ENCODE assay signal across 20 cellular contexts in the genomic region with DNA sequence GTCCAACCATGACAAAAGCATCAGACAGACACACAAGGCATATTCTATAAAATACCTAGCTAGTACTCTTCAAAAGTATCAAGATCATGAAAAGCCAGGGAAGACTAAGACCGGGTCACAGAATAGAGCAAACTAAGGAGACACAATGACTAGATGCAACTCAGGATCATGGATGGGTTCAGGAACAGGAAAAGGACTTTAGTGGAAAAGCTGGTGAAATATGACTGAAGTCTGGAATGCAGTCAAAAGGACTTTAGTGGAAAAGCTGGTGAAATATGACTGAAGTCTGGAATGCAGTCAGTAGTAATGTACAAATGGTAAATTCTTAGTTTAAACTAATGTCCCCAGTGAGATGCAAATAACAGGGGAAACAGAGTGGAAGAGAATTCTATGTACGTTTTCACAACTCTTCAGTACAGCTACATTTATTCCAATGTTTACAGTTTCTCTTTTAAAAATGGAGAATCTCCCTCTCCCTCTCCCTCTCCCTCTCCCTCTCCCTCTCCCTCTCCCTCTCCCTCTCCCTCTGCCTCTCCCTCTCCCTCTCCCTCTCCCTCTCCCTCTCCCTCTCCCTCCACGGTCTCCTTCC. TPM values are rescaled to one million over a fixed set of nuclear protein-coding genes. Genes with fewer than 3 reads are reported as not detected.
A peak's percentile ranks its signal among the peaks of the same experiment; 100 is the strongest.
DNase-seq lines count a peak whose midpoint lies in the region; ATAC-seq, FAIRE-seq and TF ChIP-seq lines count a peak whose summit lies in the region.
"Had no signal": no experiment of that assay in that cellular context is flagged by ENCODE, and none has a peak within 500 bp of the region (broad histone marks: within the 10 kb centered on the region; RNA-seq: fewer than 3 reads in every experiment).

No MANE protein-coding gene starts in this region.

- H3K4me1 ChIP-seq in HepG2 (ENCODE audit: insufficient read depth, low read length): peaks cover 10% of the 10 kb centered on the region; the same call in 1 of the 2 replicates
- H3K4me1 ChIP-seq in right lobe of liver: peaks cover 0 to 7% (median 0%) of the 10 kb centered on the region in 4 donors
- H3K4me1 ChIP-seq in gastroesophageal sphincter: peaks cover 5 to 34% (median 6%) of the 10 kb centered on the region in 3 donors

- no peak overlapping the region for H3K9ac ChIP-seq in HepG2 (ENCODE audit: insufficient read depth, low read depth, low read length)
- H3K9ac ChIP-seq: GM23248 had no signal

- H3K36me3 Mint-ChIP-seq in progenitor cell of endocrine pancreas (ENCODE audit: insufficient read depth): peaks cover 43% of the 10 kb centered on the region
- H3K36me3 Mint-ChIP-seq in activated T-helper 1 cell treated with anti-CD3 and anti-CD28 coated beads, Interleukin-12 subunit alpha, Interleukin-12 subunit beta, Interleukin-2, Interleukin-4 antibody, amounts not matched to agents 30 ng/mL and 10 ng/mL and 1 ng/mL, durations not matched to agents 14 hours and 24 hours and 36 hours (ENCODE audit: low read depth): peaks cover 33% of the 10 kb centered on the region

- BruUV-seq in HepG2 (replicated peaks; lab: Mats Ljungman, UMichigan): no TSS peak

- H3K4me1 Mint-ChIP-seq in progenitor cell of endocrine pancreas (ENCODE audit: low read depth): peaks cover 14% of the 10 kb centered on the region
- H3K4me1 Mint-ChIP-seq in activated T-helper 1 cell treated with anti-CD3 and anti-CD28 coated beads, Interleukin-12 subunit alpha, Interleukin-12 subunit beta, Interleukin-2, Interleukin-4 antibody, amounts not matched to agents 30 ng/mL and 10 ng/mL and 1 ng/mL, durations not matched to agents 14 hours and 24 hours and 36 hours (ENCODE audit: low read depth): peaks cover 9% of the 10 kb centered on the region

- H3K79me2 ChIP-seq in HepG2 (ENCODE audit: insufficient read depth, low read length): peaks cover 14% of the 10 kb centered on the region

- in situ Hi-C loops in HepG2 (cut with HindIII; ENCODE audit: extremely low pct_ligation_motif_present, low pct_unique_long_range_greater_than_20kb): no loop called here

- no peak for TF ChIP-seq EP300 in HepG2 (IDR thresholded peaks at IDR 0.05; ENCODE audit: low read depth in 2 of 2, low read length in 2 of 2)
- no peak for TF ChIP-seq EP300 in HepG2 (CRISPR knock-in tag; IDR thresholded peaks at IDR 0.05; ENCODE audit: borderline replicate concordance)
- TF ChIP-seq EP300 in gastroesophageal sphincter (IDR thresholded peaks at IDR 0.05): no peak

- H3K27ac Mint-ChIP-seq in progenitor cell of endocrine pancreas: peak overlapping the region; percentile 81
- H3K27ac Mint-ChIP-seq in activated T-helper 1 cell treated with anti-CD3 and anti-CD28 coated beads, Interleukin-12 subunit alpha, Interleukin-12 subunit beta, Interleukin-2, Interleukin-4 antibody, amounts not matched to agents 30 ng/mL and 10 ng/mL and 1 ng/mL, durations not matched to agents 14 hours and 24 hours and 36 hours: no peak overlapping the region
- H3K27ac Mint-ChIP-seq: CD4-positive, CD25-positive, alpha-beta regulatory T cell had no signal

- peaks cover 17% of the 10 kb centered on the region for H3K9me3 Mint-ChIP-seq in progenitor cell of endocrine pancreas (ENCODE audit: low read depth)
- H3K9me3 Mint-ChIP-seq in activated T-helper 1 cell treated with anti-CD3 and anti-CD28 coated beads, Interleukin-12 subunit alpha, Interleukin-12 subunit beta, Interleukin-2, Interleukin-4 antibody, amounts not matched to agents 30 ng/mL and 10 ng/mL and 1 ng/mL, durations not matched to agents 14 hours and 24 hours and 36 hours: peaks cover 10% of the 10 kb centered on the region

- peaks cover 13 to 48% of the 10 kb centered on the region in 2 experiments for H3K36me3 ChIP-seq in HepG2 (replicated peaks in 1 of 2; ENCODE audit: control insufficient read depth in 1 of 2, insufficient read depth in 2 of 2, low read length in 2 of 2)
- H3K36me3 ChIP-seq in right lobe of liver: peaks cover 0 to 5% (median 0%) of the 10 kb centered on the region in 4 donors
- no peaks in the 10 kb centered on the region for H3K36me3 ChIP-seq in gastroesophageal sphincter
- H3K36me3 ChIP-seq: BE2C, HAP-1 had no signal

- no peak for TF ChIP-seq RAD21 in HepG2 (CRISPR knock-in tag; IDR thresholded peaks at IDR 0.05)

- H3K9me3 ChIP-seq in HepG2 (ENCODE audit: low read length) (no peaks in the 10 kb centered on the region), right lobe of liver (no peaks in the 10 kb centered on the region), gastroesophageal sphincter (no peaks in the 10 kb centered on the region)
- H3K9me3 ChIP-seq: BE2C, HAP-1, SJSA1 had no signal

- CTCF ChIA-PET in HepG2 (lab: Yijun Ruan, JAX; ENCODE audit: low intra/inter-chr PET ratio, low total read pairs): no interaction called here

- H3K27me3 Mint-ChIP-seq in progenitor cell of endocrine pancreas: no peaks in the 10 kb centered on the region
- H3K27me3 Mint-ChIP-seq in activated T-helper 1 cell treated with anti-CD3 and anti-CD28 coated beads, Interleukin-12 subunit alpha, Interleukin-12 subunit beta, Interleukin-2, Interleukin-4 antibody, amounts not matched to agents 30 ng/mL and 10 ng/mL and 1 ng/mL, durations not matched to agents 14 hours and 24 hours and 36 hours (ENCODE audit: insufficient read depth): no peaks in the 10 kb centered on the region
- H3K27me3 Mint-ChIP-seq: CD4-positive, CD25-positive, alpha-beta regulatory T cell had no signal

- TF ChIP-seq CTCF in HepG2 (CRISPR knock-in tag; IDR thresholded peaks at IDR 0.05): no peak
- no peak for TF ChIP-seq CTCF in right lobe of liver (IDR thresholded peaks at IDR 0.05)
- no peak for TF ChIP-seq CTCF in gastroesophageal sphincter (IDR thresholded peaks at IDR 0.05)
- TF ChIP-seq CTCF in progenitor cell of endocrine pancreas (IDR thresholded peaks at IDR 0.05; ENCODE audit: unreplicated experiment): no peak
- TF ChIP-seq CTCF in lower leg skin (IDR thresholded peaks at IDR 0.05): no peak

- no peak overlapping the region for H3K4me3 Mint-ChIP-seq in progenitor cell of endocrine pancreas (ENCODE audit: low read depth)
- H3K4me3 Mint-ChIP-seq in activated T-helper 1 cell treated with anti-CD3 and anti-CD28 coated beads, Interleukin-12 subunit alpha, Interleukin-12 subunit beta, Interleukin-2, Interleukin-4 antibody, amounts not matched to agents 30 ng/mL and 10 ng/mL and 1 ng/mL, durations not matched to agents 14 hours and 24 hours and 36 hours: no peak overlapping the region
- H3K4me3 Mint-ChIP-seq: CD4-positive, CD25-positive, alpha-beta regulatory T cell had no signal

- H3K27me3 ChIP-seq in HepG2 (ENCODE audit: control insufficient read depth in 1 of 2, insufficient read depth in 2 of 2, low read length in 2 of 2): no peaks in the 10 kb centered on the region
- no peaks in the 10 kb centered on the region for H3K27me3 ChIP-seq in right lobe of liver
- no peaks in the 10 kb centered on the region for H3K27me3 ChIP-seq in gastroesophageal sphincter
- H3K27me3 ChIP-seq: BE2C, SJSA1 had no signal

- TF ChIP-seq POLR2A in HepG2 (IDR thresholded peaks at IDR 0.05; ENCODE audit: insufficient read depth in 1 of 2, low read depth in 2 of 2, low read length in 2 of 2): no peak
- TF ChIP-seq POLR2A in right lobe of liver (IDR thresholded peaks at IDR 0.05): no peak
- TF ChIP-seq POLR2A in gastroesophageal sphincter (IDR thresholded peaks at IDR 0.05): no peak
- TF ChIP-seq POLR2A in lower leg skin (IDR thresholded peaks at IDR 0.05): no peak

- no peak overlapping the region for H3K4me2 ChIP-seq in HepG2 (ENCODE audit: low read depth, low read length)

- 85% methylated on average over 3 of the region's 3 CpGs for WGBS in HepG2 (ENCODE audit: low lambda C conversion rate)
- WGBS in right lobe of liver (ENCODE audit: insufficient coverage, low coverage, low lambda C conversion rate, missing lambda C conversion rate): 75% methylated on average over 3 of the region's 3 CpGs
- 43 to 90% methylated on average over 2 of the region's 3 CpGs for WGBS in gastroesophageal sphincter (ENCODE audit: low coverage in 1 of 2), 2 donors
- WGBS in lower leg skin, 2 donors: 67 to 72% methylated on average over 2 to 3 of the region's 3 CpGs

- intact Hi-C loops in HepG2 (cut with micrococcal nuclease; ENCODE audit: unreplicated experiment) (no loop called here), right lobe of liver (cut with DNase I) (no loop called here), lower leg skin (cut with DNase I; ENCODE audit: low total_unique reads) (no loop called here)
- intact Hi-C loops in activated T-helper 1 cell treated with anti-CD3 and anti-CD28 coated beads, Interleukin-12 subunit alpha, Interleukin-12 subunit beta, Interleukin-2, Interleukin-4 antibody, amounts not matched to agents 30 ng/mL and 10 ng/mL and 1 ng/mL, durations not matched to agents 14 hours and 24 hours and 36 hours (cut with micrococcal nuclease): no loop called here

- H2AFZ ChIP-seq in HepG2 (ENCODE audit: low read length): no peak overlapping the region
- H2AFZ ChIP-seq: GM23248 had no signal

- H3K4me3 ChIP-seq in HepG2 (replicated peaks in 1 of 3; ENCODE audit: insufficient read depth in 1 of 3, low read depth in 2 of 3, low read length in 3 of 3) (no peak overlapping the region), right lobe of liver (no peak overlapping the region), gastroesophageal sphincter (peak overlapping the region; percentile 22 to 26), lower leg skin (ENCODE audit: low read depth, poor library complexity, severe bottlenecking) (no peak overlapping the region)
- H3K4me3 ChIP-seq: GM23248, HAP-1, K562, SJSA1 had no signal

- POLR2A ChIA-PET in HepG2 (lab: Yijun Ruan, JAX): no interaction called here

- no peak for FAIRE-seq in HepG2 (lab: Jason Lieb, UNC)
- FAIRE-seq: K562 had no signal

- H3K27ac ChIP-seq in HepG2 (ENCODE audit: extremely low read length, insufficient read depth, low read length) (no peak overlapping the region), right lobe of liver (no peak overlapping the region), gastroesophageal sphincter (peak overlapping the region in 1 of 4 donors; percentile 41)
- H3K27ac ChIP-seq: GM23248, SJSA1 had no signal

- DNase-seq in HepG2 (ENCODE audit: low spot score) (no peak), right lobe of liver (no peak), progenitor cell of endocrine pancreas (ENCODE audit: low spot score, unreplicated experiment) (no peak), lower leg skin (ENCODE audit: low spot score in 2 of 2) (no peak), NCI-H1436 (lab: John Stamatoyannopoulos, UW) (no peak)
- DNase-seq in activated T-helper 1 cell treated with anti-CD3 and anti-CD28 coated beads, Interleukin-12 subunit alpha, Interleukin-12 subunit beta, Interleukin-2, Interleukin-4 antibody, amounts not matched to agents 30 ng/mL and 10 ng/mL and 1 ng/mL, durations not matched to agents 14 hours and 24 hours and 36 hours (ENCODE audit: low spot score): no peak
- DNase-seq: BE2C; CD4-positive, CD25-positive, alpha-beta regulatory T cell; COR-L47; GDM1; GM23248; NCI-H187 treated with DMSO at 0.1 percent for 48 hours; NCI-H2227 treated with DMSO at 0.1 percent for 48 hours; NCI-H524 treated with DMSO at 0.1 percent for 48 hours had no signal

- ATAC-seq in HepG2 (no peak), right lobe of liver (no peak), gastroesophageal sphincter (no peak), HG03280 (IDR thresholded peaks at IDR 0.05; ENCODE audit: unreplicated experiment) (no peak)
- ATAC-seq: K562, Panc1 had no signal

- no peaks in the 10 kb centered on the region; the same call in 1 of the 2 replicates for H4K20me1 ChIP-seq in HepG2 (ENCODE audit: insufficient read depth, low read length)

RNA-seq across cellular contexts. Expression of gene ITPR2, which starts 49.1 kb away (rescaled TPM):
- total RNA-seq in HepG2 (2016; rRNA removed; fragmentation: Illumina TruSeq; extraction: Trizol) (77.6 and 81.9 TPM in 2 replicates), right lobe of liver (100 to 1,000 TPM in 1 of 6 experiments, 10 to 100 TPM in 5; 39.3 to 114 (median 57.2) TPM), gastroesophageal sphincter (10 to 100 TPM; 30.8 to 63.0 (median 44.4) TPM), progenitor cell of endocrine pancreas (72.4 and 78.0 TPM in 2 replicates), lower leg skin (10 to 100 TPM; 42.8 to 62.5 (median 52.1) TPM)
- 59.0 and 66.4 TPM in 2 replicates for total RNA-seq in HepG2 (2016; cell fraction: cytosol; rRNA removed; fragmentation: Illumina TruSeq; extraction: Trizol; ENCODE audit: low read depth)
- 71.0 and 73.8 TPM in 2 replicates for total RNA-seq in HepG2 (2016; cell fraction: insoluble cytoplasmic fraction; rRNA removed; fragmentation: Illumina TruSeq; extraction: Trizol)
- total RNA-seq in HepG2 (2016; cell fraction: membrane; rRNA removed; fragmentation: Illumina TruSeq; extraction: Trizol): 62.7 and 81.8 TPM in 2 replicates
- 194 and 200 TPM in 2 replicates for total RNA-seq in HepG2 (2016; cell fraction: nucleus; rRNA removed; fragmentation: Illumina TruSeq; extraction: Trizol)
- 24.6 and 31.9 TPM in 2 replicates for polyA plus RNA-seq in HepG2 (2011; rRNA removed)
- polyA plus RNA-seq in HepG2 (2011; cell fraction: cytosol; rRNA removed): 13.5 and 20.5 TPM in 2 replicates
- polyA plus RNA-seq in HepG2 (2011; cell fraction: nucleus; rRNA removed): 39.1 and 45.5 TPM in 2 replicates
- 36.3 and 47.9 TPM in 2 replicates for polyA plus RNA-seq in HepG2 (2012)
- 1.3 TPM in 2 replicates for polyA plus RNA-seq in HepG2 (2016; cell fraction: cytosol; fragmentation: Illumina TruSeq; extraction: Trizol; ENCODE audit: low read depth)
- 25.7 and 26.0 TPM in 2 replicates for polyA plus RNA-seq in HepG2 (2016; cell fraction: insoluble cytoplasmic fraction; fragmentation: Illumina TruSeq; extraction: Trizol; ENCODE audit: low read depth)
- polyA plus RNA-seq in HepG2 (2016; cell fraction: membrane; fragmentation: Illumina TruSeq; extraction: Trizol; ENCODE audit: low read depth): 2.3 and 2.9 TPM in 2 replicates
- polyA plus RNA-seq in HepG2 (2016; cell fraction: nucleus; fragmentation: Illumina TruSeq; extraction: Trizol; ENCODE audit: insufficient read depth, low read depth): 31.0 and 34.9 TPM in 2 replicates
- 18.0 and 90.0 TPM in 2 replicates for polyA minus RNA-seq in HepG2 (2011; rRNA and poly(A)+ RNA removed; ENCODE audit: low replicate concordance)
- polyA minus RNA-seq in HepG2 (2011; cell fraction: cytosol; rRNA and poly(A)+ RNA removed): 91.7 and 111 TPM in 2 replicates
- 640 and 673 TPM in 2 replicates for polyA minus RNA-seq in HepG2 (2011; cell fraction: nucleus; rRNA and poly(A)+ RNA removed)
- 33.0 and 34.2 TPM in 2 replicates for total RNA-seq in activated T-helper 1 cell treated with anti-CD3 and anti-CD28 coated beads, Interleukin-12 subunit alpha, Interleukin-12 subunit beta, Interleukin-2, Interleukin-4 antibody, amounts not matched to agents 30 ng/mL and 10 ng/mL and 1 ng/mL, durations not matched to agents 14 hours and 24 hours and 36 hours

Comparison
In these comparisons a context has a peak if more than half of its experiments do, and no peak if none do; other contexts are left out.
1. H3K4me3 ChIP-seq: peak in gastroesophageal sphincter (2 of 2); none in HepG2 (0 of 3), right lobe of liver (0 of 3) and lower leg skin (single experiment).